In genomic region chr19:58350871-58351557, GRCh38 we compare ENCODE assay signal across 13 cellular contexts.
"Had no signal": no experiment of that assay in that cellular context is flagged by ENCODE, and none has a peak within 500 bp of the region (broad histone marks: within the 10 kb centered on the region; RNA-seq: fewer than 3 reads in every experiment).

No MANE protein-coding gene starts in this region.

- H3K36me3 Mint-ChIP-seq: natural killer cell treated with Interleukin-12 subunit alpha and Interleukin-12 subunit beta and Interleukin-15 and Interleukin-18, amount 100 ng/mL, for 72 hours had no signal

- DNase-seq: activated CD4-positive, alpha-beta memory T cell treated with anti-CD3 and anti-CD28 coated beads, Interleukin-2, amount 10 ng/mL, durations not matched to agents 7 days and 5 days; activated CD4-positive, alpha-beta T cell treated with anti-CD3 and anti-CD28 coated beads for 36 hours; activated CD8-positive, alpha-beta memory T cell treated with anti-CD3 and anti-CD28 coated beads, Interleukin-2, amount 50 U/mL, for 4 hours; activated naive CD4-positive, alpha-beta T cell treated with anti-CD3 and anti-CD28 coated beads, Interleukin-2, amount 10 ng/mL, durations not matched to agents 7 days and 5 days; amniotic stem cell; hippocampal formation; stimulated activated CD4-positive, alpha-beta T cell treated with anti-CD3 and anti-CD28 coated beads, Interleukin-15, amount 100 ng/mL, for 24 hours; stimulated activated CD4-positive, alpha-beta T cell treated with anti-CD3 and anti-CD28 coated beads, Interleukin-4, amount 100 ng/mL, for 4 hours; stomach had no signal

- ATAC-seq: activated CD4-positive, alpha-beta T cell treated with anti-CD3 and anti-CD28 coated beads for 36 hours; natural killer cell treated with Interleukin-12 subunit alpha and Interleukin-12 subunit beta and Interleukin-15 and Interleukin-18, amount 100 ng/mL, for 72 hours had no signal

- H3K4me3 Mint-ChIP-seq: activated CD4-positive, alpha-beta memory T cell treated with anti-CD3 and anti-CD28 coated beads, Interleukin-2, amount 10 ng/mL, durations not matched to agents 7 days and 5 days; activated CD4-positive, alpha-beta T cell treated with anti-CD3 and anti-CD28 coated beads for 36 hours; activated naive CD4-positive, alpha-beta T cell treated with anti-CD3 and anti-CD28 coated beads, Interleukin-2, amount 10 ng/mL, durations not matched to agents 7 days and 5 days; activated T-helper 1 cell treated with anti-CD3 and anti-CD28 coated beads, Interleukin-12 subunit alpha, Interleukin-12 subunit beta, Interleukin-2, Interleukin-4 antibody, amounts not matched to agents 30 ng/mL and 10 ng/mL and 1 ng/mL, durations not matched to agents 14 hours and 24 hours and 36 hours; natural killer cell treated with Interleukin-12 subunit alpha and Interleukin-12 subunit beta and Interleukin-15 and Interleukin-18, amount 100 ng/mL, for 72 hours had no signal

- H3K36me3 ChIP-seq: ovary had no signal

- H3K9me3 ChIP-seq: ovary had no signal

- H3K27ac Mint-ChIP-seq: activated CD4-positive, alpha-beta memory T cell treated with anti-CD3 and anti-CD28 coated beads, Interleukin-2, amount 10 ng/mL, durations not matched to agents 7 days and 5 days; activated CD4-positive, alpha-beta T cell treated with anti-CD3 and anti-CD28 coated beads for 36 hours; activated naive CD4-positive, alpha-beta T cell treated with anti-CD3 and anti-CD28 coated beads, Interleukin-2, amount 10 ng/mL, durations not matched to agents 7 days and 5 days; activated T-helper 1 cell treated with anti-CD3 and anti-CD28 coated beads, Interleukin-12 subunit alpha, Interleukin-12 subunit beta, Interleukin-2, Interleukin-4 antibody, amounts not matched to agents 30 ng/mL and 10 ng/mL and 1 ng/mL, durations not matched to agents 14 hours and 24 hours and 36 hours; brain; natural killer cell treated with Interleukin-12 subunit alpha and Interleukin-12 subunit beta and Interleukin-15 and Interleukin-18, amount 100 ng/mL, for 72 hours had no signal

- H3K9me3 Mint-ChIP-seq: activated CD4-positive, alpha-beta memory T cell treated with anti-CD3 and anti-CD28 coated beads, Interleukin-2, amount 10 ng/mL, durations not matched to agents 7 days and 5 days; activated T-helper 1 cell treated with anti-CD3 and anti-CD28 coated beads, Interleukin-12 subunit alpha, Interleukin-12 subunit beta, Interleukin-2, Interleukin-4 antibody, amounts not matched to agents 30 ng/mL and 10 ng/mL and 1 ng/mL, durations not matched to agents 14 hours and 24 hours and 36 hours; brain; natural killer cell treated with Interleukin-12 subunit alpha and Interleukin-12 subunit beta and Interleukin-15 and Interleukin-18, amount 100 ng/mL, for 72 hours had no signal

- H3K4me3 ChIP-seq: ovary had no signal

- H3K27me3 ChIP-seq: ovary had no signal

- H3K27ac ChIP-seq: ovary, stomach had no signal
